ENCODE assay signal across 10 cellular contexts in genomic region chr14:50964683-50965390, GRCh38. TPM values are rescaled to one million over a fixed set of nuclear protein-coding genes. Genes with fewer than 3 reads are reported as not detected.
DNase-seq lines count a peak whose midpoint lies in the region; ATAC-seq and TF ChIP-seq lines count a peak whose summit lies in the region.
"Had no signal": no experiment of that assay in that cellular context is flagged by ENCODE, and none has a peak within 500 bp of the region (broad histone marks: within the 10 kb centered on the region; RNA-seq: fewer than 3 reads in every experiment).

No MANE protein-coding gene starts in this region.

- no peak overlapping the region for H3K27ac ChIP-seq in Panc1 (ENCODE audit: low read length)

- no peaks in the 10 kb centered on the region for H3K27me3 ChIP-seq in Panc1 (ENCODE audit: control insufficient read depth, insufficient read depth, low read length)

- in situ Hi-C loops in Panc1 (cut with HindIII; ENCODE audit: low pct_unique_long_range_greater_than_20kb, low sequenced_read_pairs): no loop called here
- in situ Hi-C loops in GM13976 (cut with MboI; ENCODE audit: low sequenced_read_pairs, unreplicated experiment): no loop called here

- TF ChIP-seq CTCF in Panc1 (IDR thresholded peaks at IDR 0.05): no peak
- TF ChIP-seq CTCF in fibroblast of the aortic adventitia (IDR thresholded peaks at IDR 0.05; ENCODE audit: insufficient read depth, low read length): no peak
- no peak for TF ChIP-seq CTCF in retinal pigment epithelial cell (conservative IDR thresholded peaks at IDR 0.05; ENCODE audit: low read depth, low read length)
- no peak for TF ChIP-seq CTCF in GM13976 (IDR thresholded peaks at IDR 0.05; ENCODE audit: borderline replicate concordance, control extremely low read depth, extremely low read depth, insufficient read depth, missing control alignments)

- ATAC-seq in Panc1 (no peak), GM18520 (IDR thresholded peaks at IDR 0.05; ENCODE audit: unreplicated experiment) (no peak)
- ATAC-seq: WTC11 had no signal

- peaks cover 14% of the 10 kb centered on the region for H3K27me3 Mint-ChIP-seq in activated CD4-positive, alpha-beta T cell treated with anti-CD3 and anti-CD28 coated beads, Interleukin-2, amount 10 ng/mL, durations not matched to agents 24 days and 14 days

- CTCF ChIA-PET in Panc1 (lab: Charles Lee): no interaction called here

- H3K4me3 ChIP-seq in Panc1 (ENCODE audit: low read depth in 2 of 2, low read length in 2 of 2) (no peak overlapping the region), fibroblast of the aortic adventitia (ENCODE audit: low read depth, low read length) (no peak overlapping the region), retinal pigment epithelial cell (ENCODE audit: low read length) (no peak overlapping the region)

- no peak overlapping the region for H3K4me3 Mint-ChIP-seq in activated CD4-positive, alpha-beta T cell treated with anti-CD3 and anti-CD28 coated beads, Interleukin-2, amount 10 ng/mL, durations not matched to agents 24 days and 14 days
- H3K4me3 Mint-ChIP-seq: WTC11 had no signal

- POLR2A ChIA-PET in Panc1 (lab: Charles Lee): no interaction called here

- no peaks in the 10 kb centered on the region for H3K9me3 Mint-ChIP-seq in activated CD4-positive, alpha-beta T cell treated with anti-CD3 and anti-CD28 coated beads, Interleukin-2, amount 10 ng/mL, durations not matched to agents 24 days and 14 days
- H3K9me3 Mint-ChIP-seq: WTC11 had no signal

- intact Hi-C loops in Panc1 (cut with micrococcal nuclease; ENCODE audit: unreplicated experiment): no loop called here
- intact Hi-C loops in activated CD4-positive, alpha-beta T cell treated with anti-CD3 and anti-CD28 coated beads, Interleukin-2, amount 10 ng/mL, durations not matched to agents 24 days and 14 days (cut with micrococcal nuclease): no loop called here

- H3K9me3 ChIP-seq in Panc1 (ENCODE audit: control insufficient read depth, insufficient read depth, low read depth, low read length): no peaks in the 10 kb centered on the region

- H3K36me3 ChIP-seq in Panc1 (ENCODE audit: control insufficient read depth, insufficient read depth, low read length): no peaks in the 10 kb centered on the region

- peak; percentile 67 for DNase-seq in ELR (ENCODE audit: low read depth)
- DNase-seq in Panc1 (ENCODE audit: low read depth, low spot score): peak; percentile 71
- DNase-seq in fibroblast of the aortic adventitia (ENCODE audit: low read depth): peak; percentile 98
- peak; percentile 95 for DNase-seq in retinal pigment epithelial cell (ENCODE audit: low read depth)
- DNase-seq in activated CD4-positive, alpha-beta T cell treated with anti-CD3 and anti-CD28 coated beads, Interleukin-2, amount 10 ng/mL, durations not matched to agents 24 days and 14 days: no peak
- no peak for DNase-seq in NOMO-1 treated with DMSO at 0.1 percent for 48 hours (lab: John Stamatoyannopoulos, UW; ENCODE audit: unreplicated experiment)
- DNase-seq in GM13976 (ENCODE audit: low spot score): no peak
- DNase-seq: NCI-H1048 had no signal

- H3K36me3 Mint-ChIP-seq in activated CD4-positive, alpha-beta T cell treated with anti-CD3 and anti-CD28 coated beads, Interleukin-2, amount 10 ng/mL, durations not matched to agents 24 days and 14 days (ENCODE audit: low read depth): no peaks in the 10 kb centered on the region
- H3K36me3 Mint-ChIP-seq: WTC11 had no signal

- no peaks in the 10 kb centered on the region for H3K4me1 Mint-ChIP-seq in activated CD4-positive, alpha-beta T cell treated with anti-CD3 and anti-CD28 coated beads, Interleukin-2, amount 10 ng/mL, durations not matched to agents 24 days and 14 days
- H3K4me1 Mint-ChIP-seq: WTC11 had no signal

- H3K27ac Mint-ChIP-seq in activated CD4-positive, alpha-beta T cell treated with anti-CD3 and anti-CD28 coated beads, Interleukin-2, amount 10 ng/mL, durations not matched to agents 24 days and 14 days: no peak overlapping the region
- H3K27ac Mint-ChIP-seq: WTC11 had no signal

- no TSS peak for BruUV-seq in Panc1 (replicated peaks; lab: Mats Ljungman, UMichigan)

- peaks cover 5% of the 10 kb centered on the region for H3K4me1 ChIP-seq in Panc1 (ENCODE audit: control insufficient read depth, insufficient read depth, low read length)

RNA-seq across cellular contexts. Expression of gene PYGL, which starts 20.6 kb away (rescaled TPM):
- total RNA-seq in Panc1 (2021; ENCODE audit: unreplicated experiment) (23.0 TPM), fibroblast of the aortic adventitia (ENCODE audit: low replicate concordance) (39.3 and 79.5 TPM in 2 replicates)
- 25.1 TPM for polyA plus RNA-seq in Panc1 (2012; ENCODE audit: insufficient read length)
- total RNA-seq in activated CD4-positive, alpha-beta T cell treated with anti-CD3 and anti-CD28 coated beads, Interleukin-2, amount 10 ng/mL, durations not matched to agents 24 days and 14 days: 0.26 and 1.3 TPM in 2 replicates

Comparison
In these comparisons a context has a peak if more than half of its experiments do, and no peak if none do; other contexts are left out.
1. DNase-seq: peak in ELR (single experiment), Panc1 (single experiment), fibroblast of the aortic adventitia (single experiment) and retinal pigment epithelial cell (single experiment); none in activated CD4-positive, alpha-beta T cell treated with anti-CD3 and anti-CD28 coated beads, Interleukin-2, amount 10 ng/mL, durations not matched to agents 24 days and 14 days (single experiment), NOMO-1 treated with DMSO at 0.1 percent for 48 hours (single experiment) and GM13976 (single experiment).
2. RNA of gene PYGL, which starts 20.6 kb away (total RNA-seq): 39.3 to 79.5 TPM in fibroblast of the aortic adventitia and 23.0 TPM in Panc1 (single experiment); 0.26 to 1.3 TPM in activated CD4-positive, alpha-beta T cell treated with anti-CD3 and anti-CD28 coated beads, Interleukin-2, amount 10 ng/mL, durations not matched to agents 24 days and 14 days; every median in the first group is over 10 times any median in the second.